ENCODE assay signal across 2 cellular contexts in genomic region chr1:65458730-65459396, GRCh38.
A peak's percentile ranks its signal among the peaks of the same experiment; 100 is the strongest.
TF ChIP-seq lines count a peak whose summit lies in the region.

No MANE protein-coding gene starts in this region.

TF ChIP-seq in K562, 482 proteins besides CTCF, POLR2A, EP300 and RAD21 (continued from another document):
- TF ChIP-seq ZNF398 (CRISPR knock-in tag; IDR thresholded peaks at IDR 0.05) = no peak
- TF ChIP-seq C11orf30 (IDR thresholded peaks at IDR 0.05; ENCODE audit: low read depth) = peak; percentile 52
- TF ChIP-seq MAFG (tag; conservative IDR thresholded peaks at IDR 0.05) = 0 out of 2 replicates have a peak, but pooled peaks have one; percentile 11
- TF ChIP-seq ZNF316 (IDR thresholded peaks at IDR 0.05) = peak; percentile 65; the same call in 1 of the 2 replicates
- TF ChIP-seq SIN3B (IDR thresholded peaks at IDR 0.05; ENCODE audit: low read depth) = no peak
- TF ChIP-seq BRF2 (IDR thresholded peaks at IDR 0.05; ENCODE audit: borderline replicate concordance, insufficient read depth, insufficient read length) = no peak
- TF ChIP-seq GABPB1 (CRISPR knock-in tag; IDR thresholded peaks at IDR 0.05) = no peak
- TF ChIP-seq ZBED1 (IDR thresholded peaks at IDR 0.05) = no peak
- no peak for TF ChIP-seq HMG20A (CRISPR knock-in tag; conservative IDR thresholded peaks at IDR 0.05)
- TF ChIP-seq ZNF778 (CRISPR knock-in tag; IDR thresholded peaks at IDR 0.05) = no peak
- TF ChIP-seq ZNF311 (CRISPR knock-in tag; IDR thresholded peaks at IDR 0.05) = no peak
- TF ChIP-seq ZBTB33 (CRISPR knock-in tag; IDR thresholded peaks at IDR 0.05) = no peak
- no peak for TF ChIP-seq RAD51 (IDR thresholded peaks at IDR 0.05; ENCODE audit: borderline replicate concordance, low read depth)
- TF ChIP-seq GMEB1 (CRISPR knock-in tag; IDR thresholded peaks at IDR 0.05) = no peak

TF ChIP-seq in SK-N-SH, 30 proteins besides CTCF, POLR2A, EP300 and RAD21 (continued from another document):
- TF ChIP-seq USF2 (IDR thresholded peaks at IDR 0.05; ENCODE audit: borderline replicate concordance, low read depth, low read length) (no peak), GATA2 (CRISPR knock-in tag; IDR thresholded peaks at IDR 0.05) (no peak), ZBTB33 (IDR thresholded peaks at IDR 0.05; ENCODE audit: borderline replicate concordance, low read depth) (no peak), FOSL2 (IDR thresholded peaks at IDR 0.05; ENCODE audit: borderline replicate concordance, low read depth) (no peak), REST (IDR thresholded peaks at IDR 0.05; ENCODE audit: low read depth, low read length) (no peak), CHD2 (IDR thresholded peaks at IDR 0.05; ENCODE audit: low read length, partially characterized antibody) (no peak), MEF2A (IDR thresholded peaks at IDR 0.05; ENCODE audit: borderline replicate concordance, low read depth) (no peak), SIN3A (IDR thresholded peaks at IDR 0.05; ENCODE audit: borderline replicate concordance, low read depth, low read length) (no peak), EZH2phosphoT487 (IDR thresholded peaks at IDR 0.05; ENCODE audit: borderline replicate concordance, low read depth) (no peak), GABPA (IDR thresholded peaks at IDR 0.05; ENCODE audit: low read depth) (no peak), IRF3 (IDR thresholded peaks at IDR 0.05; ENCODE audit: low read depth, low read length) (no peak), JUND (IDR thresholded peaks at IDR 0.05) (no peak), YY1 (IDR thresholded peaks at IDR 0.05; ENCODE audit: low read depth) (no peak), ELF1 (IDR thresholded peaks at IDR 0.05) (no peak), PBX3 (IDR thresholded peaks at IDR 0.05) (no peak)
